In the genomic region with DNA sequence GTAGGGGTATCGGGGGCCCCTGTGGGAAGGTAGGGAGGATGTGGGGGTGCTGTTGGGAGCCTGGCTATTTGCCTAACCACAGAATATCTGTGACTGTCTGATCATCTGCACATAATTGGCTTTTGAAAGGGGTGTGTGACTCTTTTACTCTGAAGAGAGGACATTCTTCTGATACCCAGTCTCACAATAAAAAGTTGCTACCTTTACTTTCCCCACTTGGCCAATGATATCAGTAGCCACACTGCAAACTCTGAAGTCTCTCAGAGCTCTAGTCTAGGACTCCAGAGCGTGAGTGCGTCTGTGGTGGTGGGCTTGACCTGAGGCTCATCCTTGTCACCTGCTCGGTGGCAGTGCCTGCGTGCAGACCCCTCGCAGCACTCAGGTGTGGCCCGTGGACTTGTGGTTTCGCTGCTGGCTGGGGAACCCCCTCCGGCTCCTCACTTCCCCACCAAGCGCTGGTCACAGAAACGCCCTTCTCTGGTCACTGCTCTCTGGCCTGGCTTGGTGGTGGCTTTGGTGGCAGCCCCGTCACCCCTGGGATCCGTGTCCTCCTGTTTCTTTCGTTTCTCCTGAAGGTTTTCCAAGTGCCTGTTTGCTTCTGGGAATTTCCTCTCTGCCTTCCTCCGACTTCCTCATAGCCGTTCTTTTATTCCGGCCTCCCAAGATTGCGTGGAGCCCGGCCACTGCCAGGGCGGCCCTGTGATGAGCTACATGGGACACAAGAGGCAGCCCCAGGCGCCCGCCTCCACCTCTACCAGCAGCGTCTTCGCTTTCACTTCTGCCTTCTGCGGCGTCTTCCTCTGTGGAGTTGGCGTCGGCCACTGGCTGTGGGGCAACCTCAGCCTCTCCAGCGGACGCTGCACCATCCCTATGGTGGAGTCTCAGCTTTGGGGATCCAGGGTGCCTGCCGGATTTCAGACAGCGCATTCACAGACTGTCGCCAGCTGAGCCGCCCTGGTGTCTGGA, we compare ENCODE assay signal across 9 cellular contexts.
DNase-seq lines count a peak whose midpoint lies in the region; ATAC-seq and TF ChIP-seq lines count a peak whose summit lies in the region.
"Had no signal": no experiment of that assay in that cellular context is flagged by ENCODE, and none has a peak within 500 bp of the region (broad histone marks: within the 10 kb centered on the region; RNA-seq: fewer than 3 reads in every experiment).

No MANE protein-coding gene starts in this region.

- H3K27me3 ChIP-seq in GM06990 (replicated peaks; ENCODE audit: control insufficient read depth, insufficient read depth, low read length) (no peaks in the 10 kb centered on the region), cardiac muscle cell (no peaks in the 10 kb centered on the region), thyroid gland (no peaks in the 10 kb centered on the region)

- 90 to 91% methylated on average over 34 of the region's 34 CpGs for WGBS in thyroid gland, 2 donors

- intact Hi-C loops in thyroid gland (cut with DNase I) = no loop called here

- ATAC-seq in GM19395 (IDR thresholded peaks at IDR 0.05; ENCODE audit: unreplicated experiment) = peak; percentile 75
- ATAC-seq in HG03378 (IDR thresholded peaks at IDR 0.05; ENCODE audit: unreplicated experiment) = peak; percentile 65

- peak; percentile 54 for DNase-seq in GM06990 (ENCODE audit: extremely low read depth, insufficient read length)
- no peak for DNase-seq in cardiac muscle cell (ENCODE audit: low read depth in 1 of 2, low spot score in 1 of 2)
- DNase-seq in putamen (ENCODE audit: low spot score) = no peak
- DNase-seq in thyroid gland = no peak
- DNase-seq in NAMALWA (ENCODE audit: low spot score) = no peak
- no peak for DNase-seq in AG08395 (ENCODE audit: low spot score)
- DNase-seq: NCI-H187 treated with DMSO at 0.1 percent for 48 hours had no signal

- H3K27ac ChIP-seq in cardiac muscle cell (peak overlapping the region; percentile 93), thyroid gland (no peak overlapping the region)

- H3K4me1 ChIP-seq in cardiac muscle cell (ENCODE audit: low read depth) (peaks cover 43% of the 10 kb centered on the region), thyroid gland (peaks cover 19 to 47% of the 10 kb centered on the region in 2 donors)

- H3K4me3 ChIP-seq in GM06990 (replicated peaks; ENCODE audit: low read depth, low read length) (peak overlapping the region; percentile 61), cardiac muscle cell (no peak overlapping the region), thyroid gland (replicated peaks in 1 of 3) (no peak overlapping the region)

- no peaks in the 10 kb centered on the region for H3K9me3 ChIP-seq in cardiac muscle cell (ENCODE audit: low read depth)
- no peaks in the 10 kb centered on the region for H3K9me3 ChIP-seq in thyroid gland

- TF ChIP-seq CTCF in GM06990 (IDR thresholded peaks at IDR 0.05; ENCODE audit: insufficient read depth, low read length, poor library complexity, severe bottlenecking) = no peak
- TF ChIP-seq CTCF in cardiac muscle cell (IDR thresholded peaks at IDR 0.05; ENCODE audit: low read depth, low read length) = no peak
- TF ChIP-seq CTCF in thyroid gland (IDR thresholded peaks at IDR 0.05) = no peak

- peaks cover 1% of the 10 kb centered on the region; the same call in 1 of the 2 replicates for H3K36me3 ChIP-seq in GM06990 (ENCODE audit: control insufficient read depth, insufficient read depth, low read length)
- H3K36me3 ChIP-seq in cardiac muscle cell = no peaks in the 10 kb centered on the region
- H3K36me3 ChIP-seq in thyroid gland = no peaks in the 10 kb centered on the region

- no peak for TF ChIP-seq POLR2A in thyroid gland (IDR thresholded peaks at IDR 0.05)
